38 cellular contexts compared by ENCODE assay signal in the genomic region with DNA sequence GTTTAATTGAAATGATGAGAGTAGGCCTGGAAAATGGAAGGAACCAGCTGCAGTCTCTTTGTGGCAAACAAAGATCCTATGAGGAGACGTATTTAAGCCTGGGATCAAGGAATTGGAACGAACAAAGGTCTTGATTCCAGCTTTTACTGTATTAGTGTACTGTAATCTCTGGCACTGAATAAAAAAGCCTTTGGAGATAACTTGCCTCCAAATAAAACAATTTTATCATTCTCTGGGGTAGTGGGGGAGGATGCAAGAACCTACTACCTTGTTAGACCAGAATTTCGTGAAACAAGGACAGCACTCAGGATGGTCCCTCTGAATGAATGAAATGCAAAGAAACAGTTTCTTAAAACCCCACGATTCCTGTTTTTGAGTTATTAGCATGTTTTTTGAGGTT.
"Had no signal": no experiment of that assay in that cellular context is flagged by ENCODE, and none has a peak within 500 bp of the region (broad histone marks: within the 10 kb centered on the region; RNA-seq: fewer than 3 reads in every experiment).

No MANE protein-coding gene starts in this region.

- H3K4me1 Mint-ChIP-seq: activated CD4-positive, alpha-beta memory T cell treated with anti-CD3 and anti-CD28 coated beads, Interleukin-2, amount 10 ng/mL, durations not matched to agents 7 days and 5 days; activated CD4-positive, alpha-beta T cell treated with anti-CD3 and anti-CD28 coated beads for 36 hours; activated CD4-positive, alpha-beta T cell treated with anti-CD3 and anti-CD28 coated beads, Interleukin-2, amount 10 ng/mL, durations not matched to agents 7 days and 5 days; activated CD8-positive, alpha-beta memory T cell treated with anti-CD3 and anti-CD28 coated beads, Interleukin-2, amount 10 ng/mL, durations not matched to agents 7 days and 5 days; activated naive CD8-positive, alpha-beta T cell treated with anti-CD3 and anti-CD28 coated beads for 36 hours; activated T-helper 17 cell treated with anti-CD3 and anti-CD28 coated beads, Interleukin-2, amount 50 U/mL, for 72 hours had no signal

- H3K27ac ChIP-seq: adrenal gland, body of pancreas, brain microvascular endothelial cell, breast epithelium, WERI-Rb-1 had no signal

- H3K9me3 ChIP-seq: adrenal gland, body of pancreas, breast epithelium had no signal

- H3K27me3 ChIP-seq: adrenal gland, body of pancreas, brain microvascular endothelial cell, breast epithelium had no signal

- H3K27ac Mint-ChIP-seq: activated CD4-positive, alpha-beta memory T cell treated with anti-CD3 and anti-CD28 coated beads, Interleukin-2, amount 10 ng/mL, durations not matched to agents 7 days and 5 days; activated CD4-positive, alpha-beta T cell treated with anti-CD3 and anti-CD28 coated beads for 36 hours; activated CD4-positive, alpha-beta T cell treated with anti-CD3 and anti-CD28 coated beads, Interleukin-2, amount 10 ng/mL, durations not matched to agents 7 days and 5 days; activated CD8-positive, alpha-beta memory T cell treated with anti-CD3 and anti-CD28 coated beads, Interleukin-2, amount 10 ng/mL, durations not matched to agents 7 days and 5 days; activated CD8-positive, alpha-beta T cell treated with anti-CD3 and anti-CD28 coated beads, Interleukin-2, amount 10 ng/mL, durations not matched to agents 7 days and 5 days; activated naive CD4-positive, alpha-beta T cell treated with anti-CD3 and anti-CD28 coated beads for 36 hours; activated naive CD4-positive, alpha-beta T cell treated with anti-CD3 and anti-CD28 coated beads, Interleukin-2, amount 50 U/mL, for 72 hours; activated naive CD8-positive, alpha-beta T cell treated with anti-CD3 and anti-CD28 coated beads for 36 hours; activated T-cell treated with anti-CD3 and anti-CD28 coated beads, Interleukin-2, amount 50 U/mL, for 24 hours; activated T-helper 17 cell treated with anti-CD3 and anti-CD28 coated beads, Interleukin-2, amount 50 U/mL, for 72 hours; T-helper 1 cell treated with Interleukin-12 subunit alpha and Interleukin-12 subunit beta and Interleukin-4 antibody, amounts not matched to agents 30 μg/mL and 1 μg/mL, for 36 hours; T-helper 2 cell treated with Interferon-gamma antibody and Interleukin-4, amounts not matched to agents 5 μg/mL and 100 μg/mL, for 36 hours; WTC11 had no signal

- H3K4me3 ChIP-seq: adrenal gland, body of pancreas, breast epithelium had no signal

- H3K36me3 Mint-ChIP-seq: activated CD8-positive, alpha-beta memory T cell treated with anti-CD3 and anti-CD28 coated beads, Interleukin-2, amount 10 ng/mL, durations not matched to agents 7 days and 5 days; activated naive CD4-positive, alpha-beta T cell treated with anti-CD3 and anti-CD28 coated beads, Interleukin-2, amount 50 U/mL, for 72 hours; activated naive CD8-positive, alpha-beta T cell treated with anti-CD3 and anti-CD28 coated beads for 36 hours; WTC11 had no signal

- H3K36me3 ChIP-seq: adrenal gland, brain microvascular endothelial cell, breast epithelium, WERI-Rb-1 had no signal

- FAIRE-seq: astrocyte, TTC549 had no signal

- H3K9me3 Mint-ChIP-seq: activated CD4-positive, alpha-beta memory T cell treated with anti-CD3 and anti-CD28 coated beads, Interleukin-2, amount 10 ng/mL, durations not matched to agents 7 days and 5 days; activated CD4-positive, alpha-beta T cell treated with anti-CD3 and anti-CD28 coated beads, Interleukin-2, amount 10 ng/mL, durations not matched to agents 7 days and 5 days; activated naive CD4-positive, alpha-beta T cell treated with anti-CD3 and anti-CD28 coated beads for 36 hours; activated naive CD4-positive, alpha-beta T cell treated with anti-CD3 and anti-CD28 coated beads, Interleukin-2, amount 50 U/mL, for 72 hours; activated naive CD8-positive, alpha-beta T cell treated with anti-CD3 and anti-CD28 coated beads for 36 hours; T-helper 1 cell treated with Interleukin-12 subunit alpha and Interleukin-12 subunit beta and Interleukin-4 antibody, amounts not matched to agents 30 μg/mL and 1 μg/mL, for 36 hours; T-helper 2 cell treated with Interferon-gamma antibody and Interleukin-4, amounts not matched to agents 5 μg/mL and 100 μg/mL, for 36 hours had no signal

- H3K4me1 ChIP-seq: adrenal gland, breast epithelium had no signal

- DNase-seq: activated CD4-positive, alpha-beta memory T cell treated with anti-CD3 and anti-CD28 coated beads, Interleukin-2, amount 10 ng/mL, durations not matched to agents 7 days and 5 days; activated CD4-positive, alpha-beta T cell treated with anti-CD3 and anti-CD28 coated beads for 1 hour; activated CD4-positive, alpha-beta T cell treated with anti-CD3 and anti-CD28 coated beads for 36 hours; activated CD4-positive, alpha-beta T cell treated with anti-CD3 and anti-CD28 coated beads for 48 hours; activated CD4-positive, alpha-beta T cell treated with anti-CD3 and anti-CD28 coated beads, Interleukin-2, amount 10 ng/mL, durations not matched to agents 7 days and 5 days; activated CD4-positive, alpha-beta T cell treated with anti-CD3 and anti-CD28 coated beads, Interleukin-2, amount 50 U/mL, for 48 hours; activated CD4-positive, CD25-positive, alpha-beta regulatory T cell; activated CD8-positive, alpha-beta memory T cell treated with anti-CD3 and anti-CD28 coated beads for 24 hours; activated CD8-positive, alpha-beta memory T cell treated with anti-CD3 and anti-CD28 coated beads, Interleukin-2, amount 10 ng/mL, durations not matched to agents 7 days and 5 days; activated CD8-positive, alpha-beta memory T cell treated with anti-CD3 and anti-CD28 coated beads, Interleukin-2, amount 50 U/mL, for 48 hours; activated CD8-positive, alpha-beta T cell treated with anti-CD3 and anti-CD28 coated beads, Interleukin-2, amount 10 ng/mL, durations not matched to agents 7 days and 5 days; activated effector memory CD4-positive, alpha-beta T cell treated with anti-CD3 and anti-CD28 coated beads, Interleukin-2, amount 50 U/mL, for 16 hours; activated gamma-delta T cell treated with Interleukin-2 at 50 U/mL for 16 hours; activated naive CD4-positive, alpha-beta T cell; activated naive CD4-positive, alpha-beta T cell treated with anti-CD3 and anti-CD28 coated beads for 36 hours; activated naive CD4-positive, alpha-beta T cell treated with anti-CD3 and anti-CD28 coated beads, Interleukin-2, amount 50 U/mL, for 16 hours; activated naive CD8-positive, alpha-beta T cell treated with anti-CD3 and anti-CD28 coated beads for 36 hours; activated T-cell treated with anti-CD3 and anti-CD28 coated beads, Interleukin-2, amount 50 U/mL, for 24 hours; activated T-cell treated with anti-CD3 and anti-CD28 coated beads, Interleukin-2, amount 50 U/mL, for 48 hours; adrenal gland; amniotic stem cell; aorta; body of pancreas; brain microvascular endothelial cell; central memory CD4-positive, alpha-beta T cell; T-helper 1 cell; T-helper 2 cell; T-helper 9 cell; WERI-Rb-1 had no signal

- ATAC-seq: activated CD4-positive, alpha-beta T cell treated with anti-CD3 and anti-CD28 coated beads for 36 hours; activated CD4-positive, CD25-positive, alpha-beta regulatory T cell treated with anti-CD3 and anti-CD28 coated beads, Interleukin-2, amount 50 U/mL, for 24 hours; activated CD8-positive, alpha-beta memory T cell treated with anti-CD3 and anti-CD28 coated beads, Interleukin-2, amount 10 ng/mL, durations not matched to agents 7 days and 5 days; activated CD8-positive, alpha-beta T cell treated with anti-CD3 and anti-CD28 coated beads, Interleukin-2, amount 10 ng/mL, durations not matched to agents 7 days and 5 days; activated naive CD4-positive, alpha-beta T cell treated with anti-CD3 and anti-CD28 coated beads, Interleukin-2, amount 50 U/mL, for 72 hours; activated T-helper 17 cell treated with anti-CD3 and anti-CD28 coated beads, Interleukin-2, amount 50 U/mL, for 72 hours; body of pancreas; WTC11 had no signal

- H3K4me3 Mint-ChIP-seq: activated CD4-positive, alpha-beta memory T cell treated with anti-CD3 and anti-CD28 coated beads, Interleukin-2, amount 10 ng/mL, durations not matched to agents 7 days and 5 days; activated CD4-positive, alpha-beta T cell treated with anti-CD3 and anti-CD28 coated beads for 36 hours; activated CD4-positive, alpha-beta T cell treated with anti-CD3 and anti-CD28 coated beads, Interleukin-2, amount 10 ng/mL, durations not matched to agents 7 days and 5 days; activated CD8-positive, alpha-beta memory T cell treated with anti-CD3 and anti-CD28 coated beads, Interleukin-2, amount 10 ng/mL, durations not matched to agents 7 days and 5 days; activated CD8-positive, alpha-beta T cell treated with anti-CD3 and anti-CD28 coated beads, Interleukin-2, amount 10 ng/mL, durations not matched to agents 7 days and 5 days; activated naive CD4-positive, alpha-beta T cell treated with anti-CD3 and anti-CD28 coated beads for 36 hours; activated naive CD8-positive, alpha-beta T cell treated with anti-CD3 and anti-CD28 coated beads for 36 hours; activated T-cell treated with anti-CD3 and anti-CD28 coated beads, Interleukin-2, amount 50 U/mL, for 24 hours; activated T-helper 17 cell treated with anti-CD3 and anti-CD28 coated beads, Interleukin-2, amount 50 U/mL, for 72 hours; T-helper 1 cell treated with Interleukin-12 subunit alpha and Interleukin-12 subunit beta and Interleukin-4 antibody, amounts not matched to agents 30 μg/mL and 1 μg/mL, for 36 hours; T-helper 2 cell treated with Interferon-gamma antibody and Interleukin-4, amounts not matched to agents 5 μg/mL and 100 μg/mL, for 36 hours; WTC11 had no signal

- H3K27me3 Mint-ChIP-seq: activated CD4-positive, alpha-beta memory T cell treated with anti-CD3 and anti-CD28 coated beads, Interleukin-2, amount 10 ng/mL, durations not matched to agents 7 days and 5 days; activated CD4-positive, alpha-beta T cell treated with anti-CD3 and anti-CD28 coated beads, Interleukin-2, amount 10 ng/mL, durations not matched to agents 7 days and 5 days; activated CD8-positive, alpha-beta memory T cell treated with anti-CD3 and anti-CD28 coated beads, Interleukin-2, amount 10 ng/mL, durations not matched to agents 7 days and 5 days had no signal
